Comparison of ENCODE assay signal across 29 cellular contexts in genomic region chr11:44275961-44276550, GRCh38. TPM values are rescaled to one million over a fixed set of nuclear protein-coding genes. Genes with fewer than 3 reads are reported as not detected.
"Had no signal": no experiment of that assay in that cellular context is flagged by ENCODE, and none has a peak within 500 bp of the region (broad histone marks: within the 10 kb centered on the region; RNA-seq: fewer than 3 reads in every experiment).

No MANE protein-coding gene starts in this region.

- DNase-seq: central memory CD4-positive, alpha-beta T cell; colonic mucosa; dermis blood vessel endothelial cell; effector memory CD4-positive, alpha-beta T cell; foreskin keratinocyte; heart right ventricle; hippocampal formation; left cardiac atrium; left lung; mesenchymal stem cell; midbrain; naive thymus-derived CD4-positive, alpha-beta T cell; stimulated activated CD4-positive, alpha-beta T cell treated with anti-CD3 and anti-CD28 coated beads, Interleukin-15, amount 100 ng/mL, for 24 hours; stimulated activated CD4-positive, alpha-beta T cell treated with anti-CD3 and anti-CD28 coated beads, Interleukin-2, amount 100 ng/mL, for 48 hours; stimulated activated naive B cell treated with anti-CD40 and anti-IgM and Interleukin-4, amounts not matched to agents 10 μg/mL and 1 μg/mL and 100 μg/mL, for 72 hours; thyroid gland; trophoblast cell had no signal

- ATAC-seq: foreskin keratinocyte; gastroesophageal sphincter; heart right ventricle; left cardiac atrium; left lung; naive thymus-derived CD4-positive, alpha-beta T cell; pancreas; stimulated activated naive B cell treated with anti-CD40 and anti-IgM and Interleukin-4, amounts not matched to agents 10 μg/mL and 1 μg/mL and 100 μg/mL, for 72 hours had no signal

- H3K36me3 ChIP-seq: colonic mucosa, esophagus muscularis mucosa, gastroesophageal sphincter, heart right ventricle, left lung, neutrophil, pancreas, prostate gland, right atrium auricular region, thyroid gland had no signal

- H3K27me3 ChIP-seq: colonic mucosa, esophagus muscularis mucosa, gastroesophageal sphincter, heart right ventricle, left lung, pancreas, right atrium auricular region, thyroid gland had no signal

- H3K9me3 ChIP-seq: colonic mucosa, esophagus muscularis mucosa, gastroesophageal sphincter, heart right ventricle, left lung, neutrophil, pancreas, prostate gland, right atrium auricular region, thyroid gland had no signal

- H3K4me1 ChIP-seq: colonic mucosa, esophagus muscularis mucosa, foreskin keratinocyte, gastroesophageal sphincter, heart right ventricle, left lung, pancreas, prostate gland, right atrium auricular region, thyroid gland had no signal

- H3K4me3 ChIP-seq: colonic mucosa, esophagus muscularis mucosa, gastroesophageal sphincter, heart right ventricle, left lung, pancreas, prostate gland, right atrium auricular region, skin epidermis, thyroid gland had no signal

- H3K27ac ChIP-seq: colonic mucosa, esophagus muscularis mucosa, foreskin keratinocyte, gastroesophageal sphincter, heart right ventricle, left lung, neutrophil, pancreas, prostate gland, right atrium auricular region, skin epidermis, thyroid gland had no signal

RNA-seq across cellular contexts. Expression of gene ALX4, which starts 33.9 kb away (rescaled TPM):
- total RNA-seq: colonic mucosa; dermis blood vessel endothelial cell; endothelial cell of umbilical vein; epithelial cell of proximal tubule; fibroblast of lung; foreskin keratinocyte; kidney epithelial cell; left lung; lung microvascular endothelial cell; naive thymus-derived CD4-positive, alpha-beta T cell had no signal
